1 cellular context compared by ENCODE assay signal in the genomic region with DNA sequence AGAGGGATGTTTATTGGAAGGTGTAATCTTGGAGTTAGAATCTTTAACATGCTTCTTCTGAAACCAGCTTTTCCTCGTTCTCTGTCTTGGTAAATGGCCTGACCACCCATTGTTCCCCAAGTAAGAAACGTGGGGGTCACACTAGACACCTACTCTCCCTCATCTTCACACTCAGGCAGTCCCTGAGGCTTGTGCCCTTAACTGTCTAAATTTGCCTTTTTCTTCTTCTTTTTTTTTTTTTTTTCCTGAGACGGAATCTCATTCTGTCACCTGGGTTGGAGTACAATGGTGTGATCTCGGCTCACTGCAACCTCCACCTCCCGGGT.
TF ChIP-seq lines count a peak whose summit lies in the region.

No MANE protein-coding gene starts in this region.

TF ChIP-seq in GM12878, 131 proteins besides CTCF, POLR2A, EP300 and RAD21:
- TF ChIP-seq TCF12 (IDR thresholded peaks at IDR 0.05; ENCODE audit: low read depth, low read length) = no peak
- TF ChIP-seq, protein P1, sequence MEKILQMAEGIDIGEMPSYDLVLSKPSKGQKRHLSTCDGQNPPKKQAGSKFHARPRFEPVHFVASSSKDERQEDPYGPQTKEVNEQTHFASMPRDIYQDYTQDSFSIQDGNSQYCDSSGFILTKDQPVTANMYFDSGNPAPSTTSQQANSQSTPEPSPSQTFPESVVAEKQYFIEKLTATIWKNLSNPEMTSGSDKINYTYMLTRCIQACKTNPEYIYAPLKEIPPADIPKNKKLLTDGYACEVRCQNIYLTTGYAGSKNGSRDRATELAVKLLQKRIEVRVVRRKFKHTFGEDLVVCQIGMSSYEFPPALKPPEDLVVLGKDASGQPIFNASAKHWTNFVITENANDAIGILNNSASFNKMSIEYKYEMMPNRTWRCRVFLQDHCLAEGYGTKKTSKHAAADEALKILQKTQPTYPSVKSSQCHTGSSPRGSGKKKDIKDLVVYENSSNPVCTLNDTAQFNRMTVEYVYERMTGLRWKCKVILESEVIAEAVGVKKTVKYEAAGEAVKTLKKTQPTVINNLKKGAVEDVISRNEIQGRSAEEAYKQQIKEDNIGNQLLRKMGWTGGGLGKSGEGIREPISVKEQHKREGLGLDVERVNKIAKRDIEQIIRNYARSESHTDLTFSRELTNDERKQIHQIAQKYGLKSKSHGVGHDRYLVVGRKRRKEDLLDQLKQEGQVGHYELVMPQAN (conservative IDR thresholded peaks at IDR 0.05) = no peak
- no peak for TF ChIP-seq YBX1 (IDR thresholded peaks at IDR 0.05)
- no peak for TF ChIP-seq SMC3 (IDR thresholded peaks at IDR 0.05; ENCODE audit: borderline replicate concordance, low read length)
- TF ChIP-seq IKZF1 (conservative IDR thresholded peaks at IDR 0.05) = no peak
- no peak for TF ChIP-seq CEBPB (IDR thresholded peaks at IDR 0.05; ENCODE audit: borderline replicate concordance in 1 of 2, low read depth in 2 of 2, low read length in 2 of 2)
- TF ChIP-seq, protein P2, sequence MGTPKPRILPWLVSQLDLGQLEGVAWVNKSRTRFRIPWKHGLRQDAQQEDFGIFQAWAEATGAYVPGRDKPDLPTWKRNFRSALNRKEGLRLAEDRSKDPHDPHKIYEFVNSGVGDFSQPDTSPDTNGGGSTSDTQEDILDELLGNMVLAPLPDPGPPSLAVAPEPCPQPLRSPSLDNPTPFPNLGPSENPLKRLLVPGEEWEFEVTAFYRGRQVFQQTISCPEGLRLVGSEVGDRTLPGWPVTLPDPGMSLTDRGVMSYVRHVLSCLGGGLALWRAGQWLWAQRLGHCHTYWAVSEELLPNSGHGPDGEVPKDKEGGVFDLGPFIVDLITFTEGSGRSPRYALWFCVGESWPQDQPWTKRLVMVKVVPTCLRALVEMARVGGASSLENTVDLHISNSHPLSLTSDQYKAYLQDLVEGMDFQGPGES (IDR thresholded peaks at IDR 0.05) = no peak
- TF ChIP-seq BACH1 (IDR thresholded peaks at IDR 0.05; ENCODE audit: borderline replicate concordance) = no peak
- no peak for TF ChIP-seq TCF7 (IDR thresholded peaks at IDR 0.05; ENCODE audit: borderline replicate concordance)
- no peak for TF ChIP-seq SP1 (IDR thresholded peaks at IDR 0.05; ENCODE audit: low read depth, low read length)
- TF ChIP-seq SIX5 (IDR thresholded peaks at IDR 0.05; ENCODE audit: low read depth, low read length, severe bottlenecking) = no peak
- TF ChIP-seq KAT2A (conservative IDR thresholded peaks at IDR 0.05; ENCODE audit: control insufficient read depth, low read depth, low read length) = no peak
- TF ChIP-seq, protein P3, sequence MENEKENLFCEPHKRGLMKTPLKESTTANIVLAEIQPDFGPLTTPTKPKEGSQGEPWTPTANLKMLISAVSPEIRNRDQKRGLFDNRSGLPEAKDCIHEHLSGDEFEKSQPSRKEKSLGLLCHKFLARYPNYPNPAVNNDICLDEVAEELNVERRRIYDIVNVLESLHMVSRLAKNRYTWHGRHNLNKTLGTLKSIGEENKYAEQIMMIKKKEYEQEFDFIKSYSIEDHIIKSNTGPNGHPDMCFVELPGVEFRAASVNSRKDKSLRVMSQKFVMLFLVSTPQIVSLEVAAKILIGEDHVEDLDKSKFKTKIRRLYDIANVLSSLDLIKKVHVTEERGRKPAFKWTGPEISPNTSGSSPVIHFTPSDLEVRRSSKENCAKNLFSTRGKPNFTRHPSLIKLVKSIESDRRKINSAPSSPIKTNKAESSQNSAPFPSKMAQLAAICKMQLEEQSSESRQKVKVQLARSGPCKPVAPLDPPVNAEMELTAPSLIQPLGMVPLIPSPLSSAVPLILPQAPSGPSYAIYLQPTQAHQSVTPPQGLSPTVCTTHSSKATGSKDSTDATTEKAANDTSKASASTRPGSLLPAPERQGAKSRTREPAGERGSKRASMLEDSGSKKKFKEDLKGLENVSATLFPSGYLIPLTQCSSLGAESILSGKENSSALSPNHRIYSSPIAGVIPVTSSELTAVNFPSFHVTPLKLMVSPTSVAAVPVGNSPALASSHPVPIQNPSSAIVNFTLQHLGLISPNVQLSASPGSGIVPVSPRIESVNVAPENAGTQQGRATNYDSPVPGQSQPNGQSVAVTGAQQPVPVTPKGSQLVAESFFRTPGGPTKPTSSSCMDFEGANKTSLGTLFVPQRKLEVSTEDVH (IDR thresholded peaks at IDR 0.05; ENCODE audit: low read depth, partially characterized antibody) = no peak
- TF ChIP-seq, protein P4, sequence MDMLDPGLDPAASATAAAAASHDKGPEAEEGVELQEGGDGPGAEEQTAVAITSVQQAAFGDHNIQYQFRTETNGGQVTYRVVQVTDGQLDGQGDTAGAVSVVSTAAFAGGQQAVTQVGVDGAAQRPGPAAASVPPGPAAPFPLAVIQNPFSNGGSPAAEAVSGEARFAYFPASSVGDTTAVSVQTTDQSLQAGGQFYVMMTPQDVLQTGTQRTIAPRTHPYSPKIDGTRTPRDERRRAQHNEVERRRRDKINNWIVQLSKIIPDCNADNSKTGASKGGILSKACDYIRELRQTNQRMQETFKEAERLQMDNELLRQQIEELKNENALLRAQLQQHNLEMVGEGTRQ (IDR thresholded peaks at IDR 0.05; ENCODE audit: borderline replicate concordance, low read depth, low read length) = no peak
- no peak for TF ChIP-seq BHLHE40 (IDR thresholded peaks at IDR 0.05; ENCODE audit: borderline replicate concordance in 1 of 2, low read depth in 2 of 2, low read length in 1 of 2)
- TF ChIP-seq, protein P5, sequence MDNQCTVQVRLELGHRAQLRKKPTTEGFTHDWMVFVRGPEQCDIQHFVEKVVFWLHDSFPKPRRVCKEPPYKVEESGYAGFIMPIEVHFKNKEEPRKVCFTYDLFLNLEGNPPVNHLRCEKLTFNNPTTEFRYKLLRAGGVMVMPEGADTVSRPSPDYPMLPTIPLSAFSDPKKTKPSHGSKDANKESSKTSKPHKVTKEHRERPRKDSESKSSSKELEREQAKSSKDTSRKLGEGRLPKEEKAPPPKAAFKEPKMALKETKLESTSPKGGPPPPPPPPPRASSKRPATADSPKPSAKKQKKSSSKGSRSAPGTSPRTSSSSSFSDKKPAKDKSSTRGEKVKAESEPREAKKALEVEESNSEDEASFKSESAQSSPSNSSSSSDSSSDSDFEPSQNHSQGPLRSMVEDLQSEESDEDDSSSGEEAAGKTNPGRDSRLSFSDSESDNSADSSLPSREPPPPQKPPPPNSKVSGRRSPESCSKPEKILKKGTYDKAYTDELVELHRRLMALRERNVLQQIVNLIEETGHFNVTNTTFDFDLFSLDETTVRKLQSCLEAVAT (IDR thresholded peaks at IDR 0.05) = no peak
